In genomic region chr5:25948278-25948677, GRCh38 we compare ENCODE assay signal across 23 cellular contexts.
"Had no signal": no experiment of that assay in that cellular context is flagged by ENCODE, and none has a peak within 500 bp of the region (broad histone marks: within the 10 kb centered on the region; RNA-seq: fewer than 3 reads in every experiment).

No MANE protein-coding gene starts in this region.

- ATAC-seq: activated CD4-positive, alpha-beta T cell treated with anti-CD3 and anti-CD28 coated beads for 36 hours; activated T-cell treated with anti-CD3 and anti-CD28 coated beads, Interleukin-2, amount 50 U/mL, for 72 hours; PC-3; T-helper 17 cell had no signal

- H3K4me3 ChIP-seq: cardiac muscle cell had no signal

- DNase-seq: activated CD4-positive, alpha-beta memory T cell treated with anti-CD3 and anti-CD28 coated beads, Interleukin-2, amount 10 ng/mL, durations not matched to agents 7 days and 5 days; activated CD4-positive, alpha-beta T cell treated with anti-CD3 and anti-CD28 coated beads for 36 hours; activated CD4-positive, alpha-beta T cell treated with anti-CD3 and anti-CD28 coated beads, Interleukin-2, amount 50 U/mL, for 1 hour; activated CD8-positive, alpha-beta memory T cell treated with anti-CD3 and anti-CD28 coated beads, Interleukin-2, amount 50 U/mL, for 4 hours; activated gamma-delta T cell treated with Interleukin-2 at 50 U/mL for 16 hours; activated naive CD4-positive, alpha-beta T cell treated with anti-CD3 and anti-CD28 coated beads, Interleukin-2, amount 10 ng/mL, durations not matched to agents 7 days and 5 days; activated naive CD8-positive, alpha-beta T cell treated with anti-CD3 and anti-CD28 coated beads for 36 hours; activated T-cell treated with anti-CD3 and anti-CD28 coated beads, Interleukin-2, amount 50 U/mL, for 72 hours; brain microvascular endothelial cell; MV-4-11; NCI-H1092 treated with DMSO at 0.1 percent for 48 hours; NCI-H1417 treated with DMSO at 0.1 percent for 48 hours; NCI-H1694 treated with DMSO at 0.1 percent for 48 hours; NCI-H526; PC-3; SHP77 treated with DMSO at 0.1 percent for 48 hours; T-helper 17 cell; T-helper 9 cell had no signal

- H3K27me3 Mint-ChIP-seq: activated CD4-positive, alpha-beta memory T cell treated with anti-CD3 and anti-CD28 coated beads, Interleukin-2, amount 10 ng/mL, durations not matched to agents 7 days and 5 days; activated CD4-positive, alpha-beta T cell treated with anti-CD3 and anti-CD28 coated beads for 36 hours; activated naive CD4-positive, alpha-beta T cell treated with anti-CD3 and anti-CD28 coated beads, Interleukin-2, amount 10 ng/mL, durations not matched to agents 7 days and 5 days; activated naive CD8-positive, alpha-beta T cell treated with anti-CD3 and anti-CD28 coated beads for 36 hours; T-helper 17 cell had no signal

- FAIRE-seq: TTC549 had no signal

- H3K27ac Mint-ChIP-seq: activated CD4-positive, alpha-beta memory T cell treated with anti-CD3 and anti-CD28 coated beads, Interleukin-2, amount 10 ng/mL, durations not matched to agents 7 days and 5 days; activated CD4-positive, alpha-beta T cell treated with anti-CD3 and anti-CD28 coated beads for 36 hours; activated naive CD4-positive, alpha-beta T cell treated with anti-CD3 and anti-CD28 coated beads, Interleukin-2, amount 10 ng/mL, durations not matched to agents 7 days and 5 days; activated naive CD8-positive, alpha-beta T cell treated with anti-CD3 and anti-CD28 coated beads for 36 hours; activated T-cell treated with anti-CD3 and anti-CD28 coated beads, Interleukin-2, amount 50 U/mL, for 72 hours; activated T-helper 2 cell treated with anti-CD3 and anti-CD28 coated beads, Interferon-gamma antibody, Interleukin-2, Interleukin-4, amounts not matched to agents 10 μg/mL and 5 μg/mL and 100 μg/mL, durations not matched to agents 14 hours and 24 hours and 36 hours; T-helper 17 cell had no signal

- H3K36me3 Mint-ChIP-seq: activated naive CD4-positive, alpha-beta T cell treated with anti-CD3 and anti-CD28 coated beads, Interleukin-2, amount 10 ng/mL, durations not matched to agents 7 days and 5 days; activated naive CD8-positive, alpha-beta T cell treated with anti-CD3 and anti-CD28 coated beads for 36 hours had no signal

- H3K36me3 ChIP-seq: brain microvascular endothelial cell, cardiac muscle cell had no signal

- H3K27me3 ChIP-seq: brain microvascular endothelial cell, cardiac muscle cell had no signal

- H3K4me1 Mint-ChIP-seq: activated CD4-positive, alpha-beta memory T cell treated with anti-CD3 and anti-CD28 coated beads, Interleukin-2, amount 10 ng/mL, durations not matched to agents 7 days and 5 days; activated CD4-positive, alpha-beta T cell treated with anti-CD3 and anti-CD28 coated beads for 36 hours; activated naive CD4-positive, alpha-beta T cell treated with anti-CD3 and anti-CD28 coated beads, Interleukin-2, amount 10 ng/mL, durations not matched to agents 7 days and 5 days; activated naive CD8-positive, alpha-beta T cell treated with anti-CD3 and anti-CD28 coated beads for 36 hours; T-helper 17 cell had no signal

- H3K4me3 Mint-ChIP-seq: activated CD4-positive, alpha-beta memory T cell treated with anti-CD3 and anti-CD28 coated beads, Interleukin-2, amount 10 ng/mL, durations not matched to agents 7 days and 5 days; activated CD4-positive, alpha-beta T cell treated with anti-CD3 and anti-CD28 coated beads for 36 hours; activated naive CD4-positive, alpha-beta T cell treated with anti-CD3 and anti-CD28 coated beads, Interleukin-2, amount 10 ng/mL, durations not matched to agents 7 days and 5 days; activated naive CD8-positive, alpha-beta T cell treated with anti-CD3 and anti-CD28 coated beads for 36 hours; activated T-cell treated with anti-CD3 and anti-CD28 coated beads, Interleukin-2, amount 50 U/mL, for 72 hours; T-helper 17 cell had no signal

- H3K27ac ChIP-seq: brain microvascular endothelial cell, cardiac muscle cell, KMS-11, VCaP had no signal
